Comparison of ENCODE assay signal across 18 cellular contexts in genomic region chr3:5233026-5233425, GRCh38.
"Had no signal": no experiment of that assay in that cellular context is flagged by ENCODE, and none has a peak within 500 bp of the region (broad histone marks: within the 10 kb centered on the region; RNA-seq: fewer than 3 reads in every experiment).

No MANE protein-coding gene starts in this region.

- H3K79me2 ChIP-seq: parathyroid adenoma had no signal

- H2AFZ ChIP-seq: parathyroid adenoma had no signal

- H3K4me3 ChIP-seq: coronary artery, lower lobe of right lung, prostate gland, right atrium auricular region, sigmoid colon, stomach, thyroid gland had no signal

- H3K4me3 Mint-ChIP-seq: naive thymus-derived CD8-positive, alpha-beta T cell; stimulated activated effector memory CD8-positive, alpha-beta T cell treated with anti-CD3 and anti-CD28 coated beads, Interleukin-12 subunit alpha, Interleukin-12 subunit beta, amount 100 ng/mL, for 72 hours; type B pancreatic cell had no signal

- H3K36me3 Mint-ChIP-seq: naive thymus-derived CD8-positive, alpha-beta T cell; stimulated activated effector memory CD8-positive, alpha-beta T cell treated with anti-CD3 and anti-CD28 coated beads, Interleukin-12 subunit alpha, Interleukin-12 subunit beta, amount 100 ng/mL, for 72 hours; type B pancreatic cell had no signal

- DNase-seq: effector CD4-positive, alpha-beta T cell; left ventricle myocardium superior; lower lobe of right lung; naive thymus-derived CD8-positive, alpha-beta T cell; sigmoid colon; stimulated activated CD4-positive, alpha-beta T cell treated with anti-CD3 and anti-CD28 coated beads, Interleukin-2, amount 100 ng/mL, for 24 hours; stimulated activated CD4-positive, alpha-beta T cell treated with anti-CD3 and anti-CD28 coated beads, Interleukin-4, amount 100 ng/mL, for 24 hours; stimulated activated naive CD4-positive, alpha-beta T cell treated with Interleukin-2 at 50 U/mL for 16 hours; stomach; thyroid gland had no signal

- H3K4me1 Mint-ChIP-seq: stimulated activated effector memory CD8-positive, alpha-beta T cell treated with anti-CD3 and anti-CD28 coated beads, Interleukin-12 subunit alpha, Interleukin-12 subunit beta, amount 100 ng/mL, for 72 hours had no signal

- H3K27ac Mint-ChIP-seq: naive thymus-derived CD8-positive, alpha-beta T cell; stimulated activated effector memory CD8-positive, alpha-beta T cell treated with anti-CD3 and anti-CD28 coated beads, Interleukin-12 subunit alpha, Interleukin-12 subunit beta, amount 100 ng/mL, for 72 hours; type B pancreatic cell had no signal

- H3K9me3 ChIP-seq: lower lobe of right lung, prostate gland, right atrium auricular region, sigmoid colon, stomach, thyroid gland had no signal

- ATAC-seq: left ventricle myocardium superior; lower lobe of right lung; naive thymus-derived CD8-positive, alpha-beta T cell; stimulated activated effector memory CD8-positive, alpha-beta T cell treated with anti-CD3 and anti-CD28 coated beads, Interleukin-12 subunit alpha, Interleukin-12 subunit beta, amount 100 ng/mL, for 72 hours had no signal

- H3K36me3 ChIP-seq: lower lobe of right lung, prostate gland, right atrium auricular region, sigmoid colon, stomach, thyroid gland had no signal

- H3K27me3 Mint-ChIP-seq: naive thymus-derived CD8-positive, alpha-beta T cell had no signal

- H3K27me3 ChIP-seq: right atrium auricular region, thyroid gland had no signal

- H3K9ac ChIP-seq: parathyroid adenoma had no signal

- H3K9me3 Mint-ChIP-seq: naive thymus-derived CD8-positive, alpha-beta T cell; stimulated activated effector memory CD8-positive, alpha-beta T cell treated with anti-CD3 and anti-CD28 coated beads, Interleukin-12 subunit alpha, Interleukin-12 subunit beta, amount 100 ng/mL, for 72 hours; type B pancreatic cell had no signal

- FAIRE-seq: frontal cortex, keratinocyte had no signal

- H3K4me1 ChIP-seq: lower lobe of right lung, parathyroid adenoma, prostate gland, right atrium auricular region, sigmoid colon, stomach, thyroid gland had no signal

- H3K27ac ChIP-seq: coronary artery, lower lobe of right lung, parathyroid adenoma, prostate gland, right atrium auricular region, sigmoid colon, stomach, thyroid gland had no signal
